In genomic region chr1:9087411-9087810, GRCh38 we compare ENCODE assay signal across 29 cellular contexts. TPM values are rescaled to one million over a fixed set of nuclear protein-coding genes. Genes with fewer than 3 reads are reported as not detected.
"Had no signal": no experiment of that assay in that cellular context is flagged by ENCODE, and none has a peak within 500 bp of the region (broad histone marks: within the 10 kb centered on the region; RNA-seq: fewer than 3 reads in every experiment).

No MANE protein-coding gene starts in this region.

- H3K4me3 ChIP-seq: neural progenitor cell, pancreas, prostate gland, right lobe of liver, sigmoid colon, stomach, thoracic aorta, thyroid gland, tibial nerve, upper lobe of left lung, vagina had no signal

- H3K4me2 ChIP-seq: neural progenitor cell had no signal

- H3K9me3 Mint-ChIP-seq: natural killer cell; stimulated activated effector memory CD8-positive, alpha-beta T cell treated with anti-CD3 and anti-CD28 coated beads, Interleukin-12 subunit alpha, Interleukin-12 subunit beta, amount 100 ng/mL, for 72 hours; stimulated activated naive CD8-positive, alpha-beta T cell treated with anti-CD3 and anti-CD28 coated beads, Interleukin-15, Interleukin-2, amounts not matched to agents 100 ng/mL and 50 ng/mL, for 24 hours had no signal

- H2AFZ ChIP-seq: neural progenitor cell had no signal

- H3K4me1 ChIP-seq: neural progenitor cell, prostate gland, tibial nerve had no signal

- DNase-seq: natural killer cell; nucleus accumbens; pancreas; retina; right cardiac atrium; right lobe of liver; sigmoid colon; small intestine; stimulated activated CD4-positive, alpha-beta T cell treated with anti-CD3 and anti-CD28 coated beads, Interleukin-15, amount 100 ng/mL, for 24 hours; stimulated activated CD4-positive, alpha-beta T cell treated with anti-CD3 and anti-CD28 coated beads, Interleukin-2, amount 100 ng/mL, for 24 hours; stimulated activated CD4-positive, alpha-beta T cell treated with anti-CD3 and anti-CD28 coated beads, Interleukin-2, amount 100 ng/mL, for 48 hours; stimulated activated CD4-positive, alpha-beta T cell treated with anti-CD3 and anti-CD28 coated beads, Interleukin-4, amount 100 ng/mL, for 24 hours; stimulated activated naive B cell treated with anti-CD40 and anti-IgM and Interleukin-4, amounts not matched to agents 10 μg/mL and 1 μg/mL and 100 μg/mL, for 72 hours; stimulated activated naive CD4-positive, alpha-beta T cell treated with Interleukin-2 at 50 U/mL for 16 hours; stomach; thyroid gland; trophoblast cell; upper lobe of left lung had no signal

- H3K27me3 ChIP-seq: neural progenitor cell, pancreas, right lobe of liver, sigmoid colon, thyroid gland, tibial nerve, upper lobe of left lung, vagina had no signal

- H3K36me3 Mint-ChIP-seq: natural killer cell; neural progenitor cell; stimulated activated effector memory CD8-positive, alpha-beta T cell treated with anti-CD3 and anti-CD28 coated beads, Interleukin-12 subunit alpha, Interleukin-12 subunit beta, amount 100 ng/mL, for 72 hours had no signal

- H3K27ac ChIP-seq: neural progenitor cell, pancreas, prostate gland, right lobe of liver, sigmoid colon, stomach, thoracic aorta, thyroid gland, tibial nerve, upper lobe of left lung, vagina had no signal

- H3K4me1 Mint-ChIP-seq: stimulated activated effector memory CD8-positive, alpha-beta T cell treated with anti-CD3 and anti-CD28 coated beads, Interleukin-12 subunit alpha, Interleukin-12 subunit beta, amount 100 ng/mL, for 72 hours had no signal

- H3K36me3 ChIP-seq: neural progenitor cell, pancreas, prostate gland, right lobe of liver, sigmoid colon, stomach, thoracic aorta, thyroid gland, tibial nerve, upper lobe of left lung, vagina had no signal

- H3K27ac Mint-ChIP-seq: natural killer cell; neural progenitor cell; stimulated activated effector memory CD8-positive, alpha-beta T cell treated with anti-CD3 and anti-CD28 coated beads, Interleukin-12 subunit alpha, Interleukin-12 subunit beta, amount 100 ng/mL, for 72 hours; stimulated activated naive B cell treated with anti-CD40 and anti-IgM and Interleukin-4, amounts not matched to agents 10 μg/mL and 1 μg/mL and 100 μg/mL, for 72 hours; stimulated activated naive CD8-positive, alpha-beta T cell treated with anti-CD3 and anti-CD28 coated beads, Interleukin-15, Interleukin-2, amounts not matched to agents 100 ng/mL and 50 ng/mL, for 24 hours had no signal

- H3K4me3 Mint-ChIP-seq: natural killer cell; nephron; stimulated activated effector memory CD8-positive, alpha-beta T cell treated with anti-CD3 and anti-CD28 coated beads, Interleukin-12 subunit alpha, Interleukin-12 subunit beta, amount 100 ng/mL, for 72 hours; stimulated activated naive B cell treated with anti-CD40 and anti-IgM and Interleukin-4, amounts not matched to agents 10 μg/mL and 1 μg/mL and 100 μg/mL, for 72 hours; stimulated activated naive CD8-positive, alpha-beta T cell treated with anti-CD3 and anti-CD28 coated beads, Interleukin-15, Interleukin-2, amounts not matched to agents 100 ng/mL and 50 ng/mL, for 24 hours had no signal

- H3K9me3 ChIP-seq: pancreas, prostate gland, right lobe of liver, sigmoid colon, stomach, thoracic aorta, thyroid gland, tibial nerve, upper lobe of left lung, vagina had no signal

RNA-seq across cellular contexts. Expression of gene SLC2A5, which starts 18.0 kb away (rescaled TPM):
- total RNA-seq: natural killer cell, osteocyte, pulmonary artery endothelial cell had no signal
- polyA plus RNA-seq: neural cell had no signal

RNA-seq across cellular contexts. Expression of gene GPR157, which starts 41.5 kb away (rescaled TPM):
- polyA plus RNA-seq: neural cell had no signal
